In the genomic region with DNA sequence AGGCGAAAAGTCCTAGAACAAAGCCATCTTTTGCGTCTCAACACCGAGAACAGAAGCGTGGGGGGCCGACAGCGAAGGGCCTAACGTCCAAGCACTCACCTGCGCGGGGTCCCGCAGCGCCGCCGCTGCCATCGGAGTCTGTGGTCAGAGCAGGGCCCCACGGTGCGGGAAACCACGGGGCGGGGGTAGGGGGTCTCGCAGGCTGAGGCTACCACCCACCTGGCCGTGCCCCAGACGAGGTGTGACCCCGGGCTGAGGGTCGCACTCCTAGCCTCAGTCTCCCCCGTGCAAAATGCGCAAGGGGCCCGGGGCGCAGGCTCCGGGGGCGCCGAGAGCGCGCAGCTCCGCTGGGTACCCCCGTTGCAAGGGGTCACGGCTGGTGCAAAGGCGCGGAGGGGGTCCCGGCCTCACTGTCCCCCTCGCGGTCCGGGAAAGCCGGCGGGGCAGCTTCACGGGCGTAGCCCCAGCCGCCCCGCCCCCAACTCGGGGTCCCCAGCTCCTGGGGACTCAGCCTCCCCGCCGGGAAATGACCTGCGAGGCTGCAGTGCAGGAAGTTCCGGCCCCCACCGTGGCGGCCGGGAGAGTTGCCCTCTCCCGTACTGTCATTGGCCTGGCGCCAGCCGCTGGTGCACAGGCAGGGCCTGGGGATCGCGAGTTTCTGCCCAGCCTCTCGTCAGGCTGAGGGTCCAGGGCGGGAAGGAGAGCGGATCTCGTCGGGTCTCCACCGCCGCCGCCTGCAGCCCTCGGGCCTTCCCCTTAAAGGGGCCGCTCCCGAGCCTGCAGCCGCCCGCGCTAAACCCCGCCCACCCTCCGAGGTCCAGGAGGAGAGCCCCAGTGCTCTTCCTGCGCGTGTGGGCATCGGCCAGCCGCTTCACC, we compare ENCODE assay signal across 8 cellular contexts. TPM values are rescaled to one million over a fixed set of nuclear protein-coding genes. Genes with fewer than 3 reads are reported as not detected.
DNase-seq lines count a peak whose midpoint lies in the region; ATAC-seq, FAIRE-seq and TF ChIP-seq lines count a peak whose summit lies in the region.

A gene (minus strand): TSS at position 699 of the 876 bp plus-strand sequence. CDS start 567 bp downstream, at position 132.

- peak within 1 kb of the TSS; percentile 94 for H3K4me2 ChIP-seq in neural progenitor cell

- DNase-seq in AG08395 (ENCODE audit: low spot score): peak; percentile 83
- peak; percentile 55 for DNase-seq in HK-2 (ENCODE audit: unreplicated experiment)
- DNase-seq in Panc1 (ENCODE audit: low read depth, low spot score): no peak
- peak; percentile 20 for DNase-seq in activated gamma-delta T cell (lab: John Stamatoyannopoulos, UW)
- peak; percentile 62 to 75 for DNase-seq in frontal cortex (ENCODE audit: low spot score in 2 of 2)
- DNase-seq in neural progenitor cell (ENCODE audit: low spot score): peak; percentile 81

- 0 out of 2 replicates have a peak, but pooled peaks cover 10% of the 10 kb centered on the region for H3K4me1 ChIP-seq in Panc1 (ENCODE audit: control insufficient read depth, insufficient read depth, low read length)
- H3K4me1 ChIP-seq in neural progenitor cell: no peaks in the 10 kb centered on the region
- H3K4me1 ChIP-seq in thymus (ENCODE audit: control insufficient read depth, insufficient read depth, low read length): peaks cover 11% of the 10 kb centered on the region

- peaks cover 32% of the 10 kb centered on the region for H3K36me3 Mint-ChIP-seq in neural progenitor cell

- H3K4me3 ChIP-seq in Panc1 (ENCODE audit: low read depth in 2 of 2, low read length in 2 of 2): peak within 1 kb of the TSS; percentile 64 to 73
- H3K4me3 ChIP-seq in neural progenitor cell: peak within 1 kb of the TSS; percentile 93
- H3K4me3 ChIP-seq in thymus (ENCODE audit: low read length): peak within 1 kb of the TSS; percentile 92

- peak within 1 kb of the TSS; percentile 97 for H2AFZ ChIP-seq in neural progenitor cell (replicated peaks)

- intact Hi-C loops in Panc1 (cut with micrococcal nuclease; ENCODE audit: unreplicated experiment): no loop called here

- H3K27me3 ChIP-seq in Panc1 (ENCODE audit: control insufficient read depth, insufficient read depth, low read length) (no peaks in the 10 kb centered on the region), neural progenitor cell (peaks cover 13% of the 10 kb centered on the region), thymus (ENCODE audit: control insufficient read depth, insufficient read depth) (no peaks in the 10 kb centered on the region)

- WGBS in thymus: under 1% methylated on average over 80 of the region's 80 CpGs

- H3K9ac ChIP-seq in neural progenitor cell: peak within 1 kb of the TSS; percentile 16

- H3K27me3 Mint-ChIP-seq in neural progenitor cell (ENCODE audit: insufficient read depth, low read depth): peaks cover 7% of the 10 kb centered on the region

- H3K9me3 Mint-ChIP-seq in neural progenitor cell: peaks cover 60% of the 10 kb centered on the region

- in situ Hi-C loops in Panc1 (cut with HindIII; ENCODE audit: low pct_unique_long_range_greater_than_20kb, low sequenced_read_pairs): no loop called here

- FAIRE-seq in frontal cortex (lab: Jason Lieb, UNC): no peak

- H3K4me1 Mint-ChIP-seq in neural progenitor cell: peaks cover 12% of the 10 kb centered on the region

- H3K27ac Mint-ChIP-seq in neural progenitor cell: peak within 1 kb of the TSS; percentile 17

- H3F3A ChIP-seq in neural progenitor cell (ENCODE audit: low read depth): no peaks in the 10 kb centered on the region

- H3K27ac ChIP-seq in Panc1 (ENCODE audit: low read length) (peak within 1 kb of the TSS; percentile 41), neural progenitor cell (no peak within 1 kb of the TSS), thymus (ENCODE audit: low read depth) (peak within 1 kb of the TSS; percentile 74)

- ATAC-seq in GM18907 (IDR thresholded peaks at IDR 0.05; ENCODE audit: unreplicated experiment): peak; percentile 74
- ATAC-seq in Panc1: peak; percentile 90

- H3K36me3 ChIP-seq in Panc1 (ENCODE audit: control insufficient read depth, insufficient read depth, low read length) (no peaks in the 10 kb centered on the region), neural progenitor cell (peaks cover 2% of the 10 kb centered on the region), thymus (ENCODE audit: control insufficient read depth, insufficient read depth) (peaks cover 28% of the 10 kb centered on the region)

- CTCF ChIA-PET in Panc1 (lab: Charles Lee): interaction anchor here (0.7 kb wide), 1 partner anchor 63 kb away, joined by 4 read pairs; no protein-coding TSS in a partner anchor

- BruUV-seq in Panc1 (replicated peaks; lab: Mats Ljungman, UMichigan): no TSS peak

- no peaks in the 10 kb centered on the region for H4K20me1 ChIP-seq in neural progenitor cell (ENCODE audit: low read depth)

- H3K79me2 ChIP-seq in neural progenitor cell (ENCODE audit: low read depth): no peaks in the 10 kb centered on the region

- TF ChIP-seq CTCF in Panc1 (IDR thresholded peaks at IDR 0.05) (no peak), neural progenitor cell (IDR thresholded peaks at IDR 0.05) (no peak)

- peak within 1 kb of the TSS; percentile 90 for H3K4me3 Mint-ChIP-seq in neural progenitor cell

- peaks cover 19% of the 10 kb centered on the region for H3K9me3 ChIP-seq in Panc1 (ENCODE audit: control insufficient read depth, insufficient read depth, low read depth, low read length)
- no peaks in the 10 kb centered on the region for H3K9me3 ChIP-seq in neural progenitor cell (ENCODE audit: low read depth)
- peaks cover 18% of the 10 kb centered on the region for H3K9me3 ChIP-seq in thymus (ENCODE audit: control insufficient read depth)

- POLR2A ChIA-PET in Panc1 (lab: Charles Lee): no interaction called here

RNA-seq across cellular contexts. Expression of the gene that starts here (rescaled TPM):
- total RNA-seq in Panc1 (2021; ENCODE audit: unreplicated experiment) (1.8 TPM), frontal cortex (13.9 TPM), neural progenitor cell (ENCODE audit: low replicate concordance) (7.0 and 8.7 TPM in 2 replicates)
- 1.2 TPM for polyA plus RNA-seq in Panc1 (2012; ENCODE audit: insufficient read length)
- polyA plus RNA-seq in thymus: 2.6 TPM
